In genomic region chr9:122090287-122090883, GRCh38 we compare ENCODE assay signal across 25 cellular contexts. TPM values are rescaled to one million over a fixed set of nuclear protein-coding genes. Genes with fewer than 3 reads are reported as not detected.
DNase-seq lines count a peak whose midpoint lies in the region; ATAC-seq, FAIRE-seq and TF ChIP-seq lines count a peak whose summit lies in the region.
"Had no signal": no experiment of that assay in that cellular context is flagged by ENCODE, and none has a peak within 500 bp of the region (broad histone marks: within the 10 kb centered on the region; RNA-seq: fewer than 3 reads in every experiment).

No MANE protein-coding gene starts in this region.

- H3K4me3 Mint-ChIP-seq in activated T-cell treated with anti-CD3 and anti-CD28 coated beads, Interleukin-2, amount 50 U/mL, for 4 hours, result peak overlapping the region; percentile 42
- H3K4me3 Mint-ChIP-seq in immature natural killer cell (peak overlapping the region in 3 of 5 donors; percentile 12 to 18 (median 14)), osteocyte (ENCODE audit: unreplicated experiment) (no peak overlapping the region)
- H3K4me3 Mint-ChIP-seq: activated CD4-positive, alpha-beta memory T cell treated with anti-CD3 and anti-CD28 coated beads for 36 hours had no signal

- no peaks in the 10 kb centered on the region for H3K9me3 Mint-ChIP-seq in activated T-cell treated with anti-CD3 and anti-CD28 coated beads, Interleukin-2, amount 50 U/mL, for 4 hours
- H3K9me3 Mint-ChIP-seq in immature natural killer cell, result no peaks in the 10 kb centered on the region
- H3K9me3 Mint-ChIP-seq in osteocyte (ENCODE audit: unreplicated experiment), result no peaks in the 10 kb centered on the region
- H3K9me3 Mint-ChIP-seq: activated CD4-positive, alpha-beta memory T cell treated with anti-CD3 and anti-CD28 coated beads for 36 hours had no signal

- no peak overlapping the region for H3K27ac Mint-ChIP-seq in immature natural killer cell
- H3K27ac Mint-ChIP-seq in osteocyte (ENCODE audit: unreplicated experiment), result no peak overlapping the region
- H3K27ac Mint-ChIP-seq: activated CD4-positive, alpha-beta memory T cell treated with anti-CD3 and anti-CD28 coated beads for 36 hours had no signal

- peaks cover 9% of the 10 kb centered on the region for H3K36me3 Mint-ChIP-seq in activated T-cell treated with anti-CD3 and anti-CD28 coated beads, Interleukin-2, amount 50 U/mL, for 4 hours (ENCODE audit: insufficient read depth)
- peaks cover 0 to 5% (median 0%) of the 10 kb centered on the region in 3 donors for H3K36me3 Mint-ChIP-seq in immature natural killer cell
- no peaks in the 10 kb centered on the region for H3K36me3 Mint-ChIP-seq in osteocyte (ENCODE audit: unreplicated experiment)

- no peak for ATAC-seq in activated T-cell treated with anti-CD3 and anti-CD28 coated beads, Interleukin-2, amount 50 U/mL, for 4 hours
- ATAC-seq: lower lobe of right lung, mucosa of descending colon, Panc1 had no signal

- no peak for TF ChIP-seq POLR2A in GM12892 (IDR thresholded peaks at IDR 0.05; ENCODE audit: low read depth, low read length)

- H3K27me3 Mint-ChIP-seq in activated T-cell treated with anti-CD3 and anti-CD28 coated beads, Interleukin-2, amount 50 U/mL, for 4 hours (ENCODE audit: low read depth), result no peaks in the 10 kb centered on the region
- H3K27me3 Mint-ChIP-seq in immature natural killer cell (ENCODE audit: low read depth in 3 of 3) (peaks cover 0 to 9% (median 4%) of the 10 kb centered on the region in 3 donors), osteocyte (ENCODE audit: unreplicated experiment) (peaks cover 3% of the 10 kb centered on the region)

- no peak for DNase-seq in activated T-cell treated with anti-CD3 and anti-CD28 coated beads, Interleukin-2, amount 50 U/mL, for 4 hours
- no peak for DNase-seq in activated T-cell treated with anti-CD3 and anti-CD28 coated beads for 4 hours
- DNase-seq in immature natural killer cell, result no peak
- peak; percentile 34 for DNase-seq in osteocyte (ENCODE audit: extremely low spot score, unreplicated experiment)
- no peak for DNase-seq in GM13976 (ENCODE audit: low spot score)
- DNase-seq in GM12892 (ENCODE audit: insufficient read length), result no peak
- no peak for DNase-seq in NCI-H146 treated with DMSO at 0.1 percent for 48 hours (lab: John Stamatoyannopoulos, UW; ENCODE audit: unreplicated experiment)
- no peak for DNase-seq in anterior cingulate cortex (lab: John Stamatoyannopoulos, UW)
- DNase-seq: 8988T; activated CD4-positive, alpha-beta memory T cell treated with anti-CD3 and anti-CD28 coated beads for 36 hours; DMS153; GM23248; KG1; kidney; lower lobe of right lung; mucosa of descending colon; NCI-H1694; NCI-H2171 treated with DMSO at 0.1 percent for 48 hours; NCI-H524; retina; SHP77 treated with DMSO at 0.1 percent for 48 hours; stimulated activated CD4-positive, alpha-beta T cell treated with anti-CD3 and anti-CD28 coated beads, Interleukin-4, amount 100 ng/mL, for 24 hours; stimulated activated naive CD4-positive, alpha-beta T cell had no signal

- FAIRE-seq in GM12892 (lab: Jason Lieb, UNC), result no peak
- FAIRE-seq: GM18507, kidney had no signal

- TF ChIP-seq CTCF in osteocyte (IDR thresholded peaks at IDR 0.05) (no peak), GM13976 (IDR thresholded peaks at IDR 0.05; ENCODE audit: borderline replicate concordance, control extremely low read depth, extremely low read depth, insufficient read depth, missing control alignments) (no peak)

- peaks cover 33% of the 10 kb centered on the region for H3K4me1 Mint-ChIP-seq in activated T-cell treated with anti-CD3 and anti-CD28 coated beads, Interleukin-2, amount 50 U/mL, for 4 hours (ENCODE audit: low read depth)
- H3K4me1 Mint-ChIP-seq in immature natural killer cell, result peaks cover 39 to 56% of the 10 kb centered on the region in 2 donors
- peaks cover 23% of the 10 kb centered on the region for H3K4me1 Mint-ChIP-seq in osteocyte (ENCODE audit: unreplicated experiment)

- in situ Hi-C loops in GM13976 (cut with MboI; ENCODE audit: low sequenced_read_pairs, unreplicated experiment), result loop anchor here (10.0 kb wide), 1 partner anchor 264 kb away; no protein-coding TSS in a partner anchor

RNA-seq across cellular contexts. Expression of gene TTLL11, which starts 2.7 kb away (rescaled TPM):
- 1 to 10 TPM; 4.2 to 5.1 (median 4.7) TPM for total RNA-seq in activated T-cell treated with anti-CD3 and anti-CD28 coated beads, Interleukin-2, amount 50 U/mL, for 4 hours
- 1 to 10 TPM; 3.1 to 8.3 (median 5.6) TPM for polyA plus RNA-seq in immature natural killer cell
- 6.0 and 7.9 TPM in 2 replicates for total RNA-seq in osteocyte
- polyA plus RNA-seq in GM12892 (2012; ENCODE audit: missing spikeins), result 2.4 TPM
